17 cellular contexts compared by ENCODE assay signal in genomic region chr16:89729293-89729692, GRCh38. TPM values are rescaled to one million over a fixed set of nuclear protein-coding genes. Genes with fewer than 3 reads are reported as not detected.
A peak's percentile ranks its signal among the peaks of the same experiment; 100 is the strongest.
DNase-seq lines count a peak whose midpoint lies in the region; ATAC-seq, FAIRE-seq and TF ChIP-seq lines count a peak whose summit lies in the region.
"Had no signal": no experiment of that assay in that cellular context is flagged by ENCODE, and none has a peak within 500 bp of the region (broad histone marks: within the 10 kb centered on the region; RNA-seq: fewer than 3 reads in every experiment).

No MANE protein-coding gene starts in this region.

- CTCF ChIA-PET in K562 (lab: Yijun Ruan, JAX; ENCODE audit: low intra/inter-chr PET ratio) = no interaction called here

- no peak overlapping the region for H3K4ac ChIP-seq in neuronal stem cell (ENCODE audit: low read length)

- no peak overlapping the region for H2BK12ac ChIP-seq in neuronal stem cell (ENCODE audit: low read length)

- intact Hi-C loops in K562 (cut with micrococcal nuclease) (no loop called here), left cardiac atrium (cut with DNase I) (no loop called here)

- ATAC-seq in activated naive CD8-positive, alpha-beta T cell treated with anti-CD3 and anti-CD28 coated beads, Interleukin-2, amount 50 U/mL, for 24 hours = no peak
- ATAC-seq in K562 (no peak), left cardiac atrium (no peak)
- ATAC-seq: GM12878, Right ventricle myocardium inferior had no signal

- BruUV-seq in K562 (replicated peaks; lab: Mats Ljungman, UMichigan) = no TSS peak

- no peaks in the 10 kb centered on the region for H3K9me3 Mint-ChIP-seq in activated naive CD8-positive, alpha-beta T cell (ENCODE audit: low read depth)
- H3K9me3 Mint-ChIP-seq in activated naive CD8-positive, alpha-beta T cell treated with anti-CD3 and anti-CD28 coated beads, Interleukin-2, amount 50 U/mL, for 24 hours = no peaks in the 10 kb centered on the region
- H3K9me3 Mint-ChIP-seq: CD4-positive, CD25-positive, alpha-beta regulatory T cell had no signal

- in situ Hi-C loops in K562 (cut with MboI) = no loop called here

- H3K14ac ChIP-seq in neuronal stem cell (ENCODE audit: low read length) = no peak overlapping the region

- no peak overlapping the region for H2BK120ac ChIP-seq in neuronal stem cell (ENCODE audit: low read depth, low read length)

- POLR2A ChIA-PET in K562 (lab: Yijun Ruan, JAX) = interaction anchor here (0.8 to 2.1 kb wide), 5 partner anchors 10 to 50 kb away, joined by 3 to 9 read pairs (median 4); no protein-coding TSS in a partner anchor

- no peak overlapping the region for H3K18ac ChIP-seq in neuronal stem cell (ENCODE audit: low read length)

- no peak overlapping the region for H2AK5ac ChIP-seq in neuronal stem cell (ENCODE audit: low read depth, low read length)

- H3K27ac ChIP-seq in K562 (ENCODE audit: extremely low read depth, low read depth, low read length) (no peak overlapping the region), neuronal stem cell (replicated peaks; ENCODE audit: low read length) (no peak overlapping the region)
- H3K27ac ChIP-seq: Peyer's patch had no signal

- H3K79me2 ChIP-seq in K562 (ENCODE audit: control insufficient read depth, insufficient read depth, low read length) = peaks cover 14% of the 10 kb centered on the region

- H3K4me3 ChIP-seq in K562 (no peak overlapping the region), neuronal stem cell (ENCODE audit: low read length in 2 of 2) (no peak overlapping the region)
- H3K4me3 ChIP-seq: GM12878, Peyer's patch had no signal

- H3K27me3 ChIP-seq in K562 (ENCODE audit: control insufficient read depth in 2 of 2, insufficient read depth in 2 of 2, low read length in 2 of 2) (no peaks in the 10 kb centered on the region), neuronal stem cell (ENCODE audit: control insufficient read depth in 3 of 3, insufficient read depth in 3 of 3, low read depth in 1 of 3, low read length in 3 of 3) (no peaks in the 10 kb centered on the region)
- H3K27me3 ChIP-seq: BE2C, Peyer's patch had no signal

- H3K4me1 Mint-ChIP-seq in activated naive CD8-positive, alpha-beta T cell (ENCODE audit: low read depth) = peaks cover 52% of the 10 kb centered on the region
- H3K4me1 Mint-ChIP-seq in activated naive CD8-positive, alpha-beta T cell treated with anti-CD3 and anti-CD28 coated beads, Interleukin-2, amount 50 U/mL, for 24 hours = peaks cover 32% of the 10 kb centered on the region

- H3K9me1 ChIP-seq in K562 (ENCODE audit: control insufficient read depth, insufficient read depth, low read length) = no peaks in the 10 kb centered on the region

- no peaks in the 10 kb centered on the region for H3K9me3 ChIP-seq in K562 (replicated peaks; ENCODE audit: control insufficient read depth, insufficient read depth, low read depth, low read length)
- H3K9me3 ChIP-seq in neuronal stem cell (replicated peaks in 1 of 2; ENCODE audit: control insufficient read depth in 2 of 2, insufficient read depth in 1 of 2, low read depth in 1 of 2, low read length in 2 of 2) = no peaks in the 10 kb centered on the region
- H3K9me3 ChIP-seq: BE2C, Peyer's patch had no signal

- H3K23ac ChIP-seq in neuronal stem cell (ENCODE audit: low read depth, low read length, poor library complexity) = no peak overlapping the region

- H3K27ac Mint-ChIP-seq in activated naive CD8-positive, alpha-beta T cell = peak overlapping the region; percentile 61
- no peak overlapping the region for H3K27ac Mint-ChIP-seq in activated naive CD8-positive, alpha-beta T cell treated with anti-CD3 and anti-CD28 coated beads, Interleukin-2, amount 50 U/mL, for 24 hours

- H4K91ac ChIP-seq in neuronal stem cell (ENCODE audit: low read depth, low read length, poor library complexity) = no peak overlapping the region

- H3K4me3 Mint-ChIP-seq in activated naive CD8-positive, alpha-beta T cell = no peak overlapping the region
- H3K4me3 Mint-ChIP-seq in activated naive CD8-positive, alpha-beta T cell treated with anti-CD3 and anti-CD28 coated beads, Interleukin-2, amount 50 U/mL, for 24 hours = no peak overlapping the region

- H3K36me3 ChIP-seq in K562 (ENCODE audit: control insufficient read depth, insufficient read depth, low read length) (peaks cover 93% of the 10 kb centered on the region), neuronal stem cell (replicated peaks in 1 of 2; ENCODE audit: control insufficient read depth in 2 of 2, insufficient read depth in 2 of 2, low read length in 2 of 2) (peaks cover 23 to 81% of the 10 kb centered on the region in 2 donors)

- no peak overlapping the region for H3K9ac ChIP-seq in K562 (ENCODE audit: insufficient read depth in 1 of 2, low read depth in 2 of 2, low read length in 2 of 2)
- H3K9ac ChIP-seq in neuronal stem cell (ENCODE audit: low read depth, low read length, poor library complexity) = peak overlapping the region; percentile 50

- H2BK5ac ChIP-seq in neuronal stem cell (ENCODE audit: low read length) = peak overlapping the region; percentile 82

- H2BK15ac ChIP-seq in neuronal stem cell (ENCODE audit: low read length) = no peak overlapping the region

- FAIRE-seq in K562 (lab: Jason Lieb, UNC) = no peak
- FAIRE-seq: A204.1, GM12878 had no signal

- TF ChIP-seq RAD21 in K562 (CRISPR knock-in tag; conservative IDR thresholded peaks at IDR 0.05 in 1 of 2, IDR thresholded peaks at IDR 0.05 in 1 of 2) = no peak

- H4K20me1 ChIP-seq in K562 (replicated peaks; ENCODE audit: control insufficient read depth, insufficient read depth, low read length) = no peaks in the 10 kb centered on the region

- no peak for DNase-seq in activated naive CD8-positive, alpha-beta T cell treated with anti-CD3 and anti-CD28 coated beads, Interleukin-2, amount 50 U/mL, for 24 hours
- no peak for DNase-seq in K562 (ENCODE audit: extremely low read depth in 1 of 4, low spot score in 3 of 4)
- DNase-seq in neuronal stem cell (ENCODE audit: low spot score) = no peak
- DNase-seq in NCI-H1105 treated with DMSO at 0.1 percent for 48 hours (lab: John Stamatoyannopoulos, UW) = no peak
- DNase-seq in left cardiac atrium = no peak
- DNase-seq: BE2C; CD4-positive, CD25-positive, alpha-beta regulatory T cell; DMS53; EL; HCEC 1CT; NCI-H1105; NCI-H1694 treated with DMSO at 0.1 percent for 48 hours; Peyer's patch had no signal

- H4K8ac ChIP-seq in neuronal stem cell (ENCODE audit: low read depth, low read length) = no peak overlapping the region

- 87% methylated on average over 10 of the region's 18 CpGs for WGBS in K562 (ENCODE audit: insufficient coverage, low coverage, missing lambda C conversion rate)
- WGBS in neuronal stem cell (ENCODE audit: extremely low coverage in 2 of 2, insufficient read length in 2 of 2, insufficient replicate concordance in 1 of 2), 2 donors = no CpG with 5 or more reads among the region's 18 CpGs

- H3K4me1 ChIP-seq in K562 (replicated peaks in 1 of 2; ENCODE audit: control insufficient read depth in 2 of 2, insufficient read depth in 2 of 2, low read length in 2 of 2) (peaks cover 0 to 17% of the 10 kb centered on the region in 2 experiments; a peak in 1 of 5 replicates), neuronal stem cell (ENCODE audit: control insufficient read depth in 2 of 2, insufficient read depth in 1 of 2, low read depth in 1 of 2, low read length in 2 of 2) (peaks cover 8 to 17% of the 10 kb centered on the region in 2 donors)

- H3K79me1 ChIP-seq in neuronal stem cell (ENCODE audit: low read depth, low read length) = peaks cover 2% of the 10 kb centered on the region

- no peaks in the 10 kb centered on the region for H3K27me3 Mint-ChIP-seq in activated naive CD8-positive, alpha-beta T cell
- H3K27me3 Mint-ChIP-seq in activated naive CD8-positive, alpha-beta T cell treated with anti-CD3 and anti-CD28 coated beads, Interleukin-2, amount 50 U/mL, for 24 hours = no peaks in the 10 kb centered on the region
- H3K27me3 Mint-ChIP-seq: CD4-positive, CD25-positive, alpha-beta regulatory T cell had no signal

- no peak overlapping the region for H2AFZ ChIP-seq in K562 (ENCODE audit: low read depth, low read length)
- H2AFZ ChIP-seq in neuronal stem cell (ENCODE audit: low read length) = no peak overlapping the region

- peaks cover 6% of the 10 kb centered on the region for H3K36me3 Mint-ChIP-seq in activated naive CD8-positive, alpha-beta T cell
- peaks cover 31% of the 10 kb centered on the region for H3K36me3 Mint-ChIP-seq in activated naive CD8-positive, alpha-beta T cell treated with anti-CD3 and anti-CD28 coated beads, Interleukin-2, amount 50 U/mL, for 24 hours (ENCODE audit: low read depth)

- no peak for TF ChIP-seq POLR2A in K562 (conservative IDR thresholded peaks at IDR 0.05)

- TF ChIP-seq EP300 in K562 (IDR thresholded peaks at IDR 0.05; ENCODE audit: low read length) = no peak

- no peak overlapping the region for H3K4me2 ChIP-seq in K562 (ENCODE audit: insufficient read depth, low read length)
- no peak overlapping the region for H3K4me2 ChIP-seq in neuronal stem cell (ENCODE audit: insufficient read depth, low read length, poor library complexity, severe bottlenecking)

- no peak for TF ChIP-seq CTCF in K562 (IDR thresholded peaks at IDR 0.05 in 2 of 3, conservative IDR thresholded peaks at IDR 0.05 in 1 of 3; ENCODE audit: insufficient read depth in 2 of 3, low read depth in 1 of 3, low read length in 3 of 3)

RNA-seq across cellular contexts. Expression of gene ZNF276, which starts 8.0 kb away (rescaled TPM):
- 123 and 273 TPM in 2 replicates for total RNA-seq in K562 (2011; cell fraction: chromatin; rRNA removed; ENCODE audit: low replicate concordance)
- 130 and 136 TPM in 2 replicates for total RNA-seq in K562 (2011; cell fraction: nucleolus; rRNA removed)
- total RNA-seq in K562 (2011; cell fraction: nucleoplasm; rRNA removed) = 112 and 149 TPM in 2 replicates
- total RNA-seq in K562 (2014; rRNA removed) (28.0 and 31.4 TPM in 2 replicates), K562 (2014; rRNA removed; fragmentation: Illumina TruSeq; extraction: Trizol) (9.2 and 9.8 TPM in 2 replicates), K562 (2015; rRNA removed; fragmentation: Illumina TruSeq; extraction: Trizol) (13.9 and 16.9 TPM in 2 replicates), K562 (2021) (40.0 and 43.9 TPM in 2 replicates), left cardiac atrium (10 to 100 TPM; 11.9 to 18.2 TPM)
- polyA plus RNA-seq in K562 (2011; rRNA removed) (15.8 and 21.7 TPM in 2 replicates), K562 (2014; fragmentation: Illumina TruSeq; extraction: Trizol) (17.2 and 29.0 TPM in 2 replicates), K562 (2014; fragmentation: Nextera tagmentation; extraction: Ambion mirVana) (under 1 TPM; 0.49 to 0.80 TPM), K562 (2014; rRNA removed) (36.7 and 42.4 TPM in 2 replicates)
- 16.1 and 25.5 TPM in 2 replicates for polyA plus RNA-seq in K562 (2011; cell fraction: cytosol; rRNA removed)
- 120 and 167 TPM in 2 replicates for polyA plus RNA-seq in K562 (2011; cell fraction: nucleus; rRNA removed)
- polyA plus RNA-seq in K562 (2012) = 27.0 and 27.2 TPM in 2 replicates
- 6.4 and 10.5 TPM in 2 replicates for polyA minus RNA-seq in K562 (2011; rRNA and poly(A)+ RNA removed)
- 16.7 and 19.7 TPM in 2 replicates for polyA minus RNA-seq in K562 (2011; cell fraction: cytosol; rRNA and poly(A)+ RNA removed)
- polyA minus RNA-seq in K562 (2011; cell fraction: nucleus; rRNA and poly(A)+ RNA removed) = 27.6 and 35.0 TPM in 2 replicates
- 7.1 TPM for polyA plus RNA-seq in neuronal stem cell (2013, experiment 1 of 2)
- polyA plus RNA-seq in neuronal stem cell (2013, experiment 2 of 2) = 7.7 TPM

RNA-seq across cellular contexts. Expression of gene VPS9D1, which starts 8.6 kb away (rescaled TPM):
- total RNA-seq in K562 (2011; cell fraction: chromatin; rRNA removed; ENCODE audit: low replicate concordance) = 5.2 and 13.2 TPM in 2 replicates
- 9.5 and 9.9 TPM in 2 replicates for total RNA-seq in K562 (2011; cell fraction: nucleolus; rRNA removed)
- total RNA-seq in K562 (2011; cell fraction: nucleoplasm; rRNA removed) = 4.3 and 4.5 TPM in 2 replicates
- 2.9 and 3.0 TPM in 2 replicates for total RNA-seq in K562 (2014; rRNA removed)
- total RNA-seq in K562 (2014; rRNA removed; fragmentation: Illumina TruSeq; extraction: Trizol) = 0.26 and 0.33 TPM in 2 replicates
- total RNA-seq in K562 (2015; rRNA removed; fragmentation: Illumina TruSeq; extraction: Trizol) = 0.58 and 0.94 TPM in 2 replicates
- 3.1 and 3.7 TPM in 2 replicates for total RNA-seq in K562 (2021)
- 0.95 and 2.9 TPM in 2 replicates for polyA plus RNA-seq in K562 (2011; rRNA removed)
- polyA plus RNA-seq in K562 (2011; cell fraction: cytosol; rRNA removed) = 1.3 and 3.5 TPM in 2 replicates
- 9.4 and 15.9 TPM in 2 replicates for polyA plus RNA-seq in K562 (2011; cell fraction: nucleus; rRNA removed)
- 4.5 and 13.7 TPM in 2 replicates for polyA plus RNA-seq in K562 (2012)
- 1.1 and 2.7 TPM in 2 replicates for polyA plus RNA-seq in K562 (2014; fragmentation: Illumina TruSeq; extraction: Trizol)
- 1 to 10 TPM; 1.0 to 1.4 TPM for polyA plus RNA-seq in K562 (2014; fragmentation: Nextera tagmentation; extraction: Ambion mirVana)
- polyA plus RNA-seq in K562 (2014; rRNA removed) = 3.0 and 3.5 TPM in 2 replicates
- 0.42 and 0.66 TPM in 2 replicates for polyA minus RNA-seq in K562 (2011; rRNA and poly(A)+ RNA removed)
- 1.8 and 2.7 TPM in 2 replicates for polyA minus RNA-seq in K562 (2011; cell fraction: cytosol; rRNA and poly(A)+ RNA removed)
- polyA minus RNA-seq in K562 (2011; cell fraction: nucleus; rRNA and poly(A)+ RNA removed) = 2.7 and 2.9 TPM in 2 replicates
- polyA plus RNA-seq in neuronal stem cell (2013, experiment 1 of 2) = 5.9 TPM
- 6.0 TPM for polyA plus RNA-seq in neuronal stem cell (2013, experiment 2 of 2)
- total RNA-seq in left cardiac atrium = 10 to 100 TPM; 11.6 to 12.6 TPM

RNA-seq across cellular contexts. Expression of gene SPATA2L, which starts 27.8 kb away (rescaled TPM):
- total RNA-seq in K562 (2011; cell fraction: chromatin; rRNA removed; ENCODE audit: low replicate concordance) = 4.8 and 30.8 TPM in 2 replicates
- total RNA-seq in K562 (2011; cell fraction: nucleolus; rRNA removed) = 32.7 and 32.9 TPM in 2 replicates
- total RNA-seq in K562 (2011; cell fraction: nucleoplasm; rRNA removed) = 10.5 and 10.9 TPM in 2 replicates
- total RNA-seq in K562 (2014; rRNA removed) (17.0 and 19.7 TPM in 2 replicates), K562 (2014; rRNA removed; fragmentation: Illumina TruSeq; extraction: Trizol) (0.26 and 0.47 TPM in 2 replicates), K562 (2015; rRNA removed; fragmentation: Illumina TruSeq; extraction: Trizol) (4.3 and 5.1 TPM in 2 replicates), K562 (2021) (19.2 and 19.4 TPM in 2 replicates), left cardiac atrium (1 to 10 TPM; 4.5 to 7.1 TPM)
- polyA plus RNA-seq in K562 (2011; rRNA removed) (4.0 and 4.5 TPM in 2 replicates), K562 (2014; fragmentation: Illumina TruSeq; extraction: Trizol) (1.1 and 3.7 TPM in 2 replicates), K562 (2014; fragmentation: Nextera tagmentation; extraction: Ambion mirVana) (under 1 TPM in 1 of 2 experiments, not detected in 1; 0.13 TPM), K562 (2014; rRNA removed) (11.5 and 15.2 TPM in 2 replicates)
- polyA plus RNA-seq in K562 (2011; cell fraction: cytosol; rRNA removed) = 5.7 and 25.8 TPM in 2 replicates
- polyA plus RNA-seq in K562 (2011; cell fraction: nucleus; rRNA removed) = 10.9 and 25.7 TPM in 2 replicates
- polyA plus RNA-seq in K562 (2012) = 11.3 and 11.6 TPM in 2 replicates
- polyA minus RNA-seq in K562 (2011; rRNA and poly(A)+ RNA removed) = 0.33 and 1.8 TPM in 2 replicates
- polyA minus RNA-seq in K562 (2011; cell fraction: cytosol; rRNA and poly(A)+ RNA removed) = 7.8 and 11.9 TPM in 2 replicates
- 5.7 and 11.7 TPM in 2 replicates for polyA minus RNA-seq in K562 (2011; cell fraction: nucleus; rRNA and poly(A)+ RNA removed)
- polyA plus RNA-seq in neuronal stem cell (2013, experiment 1 of 2) = 5.0 TPM
- 5.5 TPM for polyA plus RNA-seq in neuronal stem cell (2013, experiment 2 of 2)

RNA-seq across cellular contexts. Expression of gene CDK10, which starts 42.8 kb away (rescaled TPM):
- total RNA-seq in K562 (2011; cell fraction: chromatin; rRNA removed; ENCODE audit: low replicate concordance) = 275 and 586 TPM in 2 replicates
- total RNA-seq in K562 (2011; cell fraction: nucleolus; rRNA removed) = 284 and 289 TPM in 2 replicates
- 252 and 255 TPM in 2 replicates for total RNA-seq in K562 (2011; cell fraction: nucleoplasm; rRNA removed)
- total RNA-seq in K562 (2014; rRNA removed) = 40.1 and 55.8 TPM in 2 replicates
- 25.5 and 34.8 TPM in 2 replicates for total RNA-seq in K562 (2014; rRNA removed; fragmentation: Illumina TruSeq; extraction: Trizol)
- 35.8 and 40.3 TPM in 2 replicates for total RNA-seq in K562 (2015; rRNA removed; fragmentation: Illumina TruSeq; extraction: Trizol)
- 65.1 and 75.4 TPM in 2 replicates for total RNA-seq in K562 (2021)
- 55.9 and 77.3 TPM in 2 replicates for polyA plus RNA-seq in K562 (2011; rRNA removed)
- polyA plus RNA-seq in K562 (2011; cell fraction: cytosol; rRNA removed) = 39.7 and 56.1 TPM in 2 replicates
- polyA plus RNA-seq in K562 (2011; cell fraction: nucleus; rRNA removed) = 756 and 811 TPM in 2 replicates
- 45.3 and 62.2 TPM in 2 replicates for polyA plus RNA-seq in K562 (2012)
- 38.0 and 46.5 TPM in 2 replicates for polyA plus RNA-seq in K562 (2014; fragmentation: Illumina TruSeq; extraction: Trizol)
- polyA plus RNA-seq in K562 (2014; fragmentation: Nextera tagmentation; extraction: Ambion mirVana) = 1 to 10 TPM; 2.0 to 3.3 TPM
- polyA plus RNA-seq in K562 (2014; rRNA removed) = 75.0 and 85.1 TPM in 2 replicates
- polyA minus RNA-seq in K562 (2011; rRNA and poly(A)+ RNA removed) = 21.7 and 25.8 TPM in 2 replicates
- 16.0 and 16.3 TPM in 2 replicates for polyA minus RNA-seq in K562 (2011; cell fraction: cytosol; rRNA and poly(A)+ RNA removed)
- 56.4 and 75.0 TPM in 2 replicates for polyA minus RNA-seq in K562 (2011; cell fraction: nucleus; rRNA and poly(A)+ RNA removed)
- polyA plus RNA-seq in neuronal stem cell (2013, experiment 1 of 2) = 59.5 TPM
- polyA plus RNA-seq in neuronal stem cell (2013, experiment 2 of 2) = 57.9 TPM
- 10 to 100 TPM; 22.6 to 28.0 TPM for total RNA-seq in left cardiac atrium
